ENCODE assay signal across 26 cellular contexts in genomic region chr21:45511007-45511406, GRCh38. TPM values are rescaled to one million over a fixed set of nuclear protein-coding genes. Genes with fewer than 3 reads are reported as not detected.
DNase-seq lines count a peak whose midpoint lies in the region; ATAC-seq and TF ChIP-seq lines count a peak whose summit lies in the region.
"Had no signal": no experiment of that assay in that cellular context is flagged by ENCODE, and none has a peak within 500 bp of the region (broad histone marks: within the 10 kb centered on the region; RNA-seq: fewer than 3 reads in every experiment).

No MANE protein-coding gene starts in this region.

- H3K27ac Mint-ChIP-seq in activated CD4-positive, alpha-beta T cell treated with anti-CD3 and anti-CD28 coated beads, Interleukin-2, amount 10 ng/mL, durations not matched to agents 7 days and 5 days, result peak overlapping the region; percentile 62
- no peak overlapping the region for H3K27ac Mint-ChIP-seq in activated CD4-positive, alpha-beta T cell treated with anti-CD3 and anti-CD28 coated beads, Interleukin-2, amount 10 ng/mL, durations not matched to agents 24 days and 14 days
- H3K27ac Mint-ChIP-seq: CD8-positive, alpha-beta memory T cell; stimulated activated effector memory CD8-positive, alpha-beta T cell treated with anti-CD3 and anti-CD28 coated beads, Interleukin-12 subunit alpha, Interleukin-12 subunit beta, amount 100 ng/mL, for 72 hours had no signal

- peaks cover 5% of the 10 kb centered on the region for H3K36me3 Mint-ChIP-seq in activated CD4-positive, alpha-beta T cell treated with anti-CD3 and anti-CD28 coated beads, Interleukin-2, amount 10 ng/mL, durations not matched to agents 7 days and 5 days (ENCODE audit: low read depth)
- H3K36me3 Mint-ChIP-seq in activated CD4-positive, alpha-beta T cell treated with anti-CD3 and anti-CD28 coated beads, Interleukin-2, amount 10 ng/mL, durations not matched to agents 24 days and 14 days (ENCODE audit: low read depth), result peaks cover 9% of the 10 kb centered on the region
- H3K36me3 Mint-ChIP-seq: naive thymus-derived CD8-positive, alpha-beta T cell had no signal

- intact Hi-C loops in activated CD4-positive, alpha-beta T cell treated with anti-CD3 and anti-CD28 coated beads, Interleukin-2, amount 10 ng/mL, durations not matched to agents 24 days and 14 days (cut with micrococcal nuclease), result no loop called here
- intact Hi-C loops in heart left ventricle (cut with DNase I) (no loop called here), mucosa of descending colon (cut with DNase I, micrococcal nuclease) (no loop called here), aorta (cut with DNase I) (no loop called here), PC-3 (cut with micrococcal nuclease) (no loop called here)

- H3K4me3 ChIP-seq in heart left ventricle (no peak overlapping the region), mucosa of descending colon (no peak overlapping the region), aorta (ENCODE audit: low read length in 2 of 2) (no peak overlapping the region), PC-3 (ENCODE audit: low read length) (no peak overlapping the region)
- H3K4me3 ChIP-seq: body of pancreas, esophagus squamous epithelium, gastroesophageal sphincter, PC-9, SJSA1 had no signal

- no peaks in the 10 kb centered on the region for H3F3A ChIP-seq in PC-3 (ENCODE audit: low read length, unreplicated experiment)

- H3K4me2 ChIP-seq in PC-3 (ENCODE audit: low read length), result no peak overlapping the region
- H3K4me2 ChIP-seq: PC-9 had no signal

- no peak overlapping the region for H3K9ac ChIP-seq in PC-3 (ENCODE audit: low read length)
- H3K9ac ChIP-seq: parathyroid adenoma had no signal

- H4K20me1 ChIP-seq in PC-3 (ENCODE audit: low read length), result no peaks in the 10 kb centered on the region

- ATAC-seq in heart left ventricle (no peak), mucosa of descending colon (no peak), aorta (ENCODE audit: low FRiP score) (no peak), PC-3 (no peak)
- ATAC-seq: body of pancreas; gastroesophageal sphincter; naive thymus-derived CD8-positive, alpha-beta T cell; stimulated activated effector memory CD8-positive, alpha-beta T cell treated with anti-CD3 and anti-CD28 coated beads, Interleukin-12 subunit alpha, Interleukin-12 subunit beta, amount 100 ng/mL, for 72 hours had no signal

- no peaks in the 10 kb centered on the region for H3K9me3 ChIP-seq in heart left ventricle
- H3K9me3 ChIP-seq in mucosa of descending colon, result no peaks in the 10 kb centered on the region
- no peaks in the 10 kb centered on the region for H3K9me3 ChIP-seq in aorta (ENCODE audit: control insufficient read depth, low read length)
- H3K9me3 ChIP-seq in PC-3 (ENCODE audit: low read length), result no peaks in the 10 kb centered on the region
- H3K9me3 ChIP-seq: body of pancreas, esophagus squamous epithelium, gastroesophageal sphincter, SJSA1 had no signal

- no peak overlapping the region for H3K4me3 Mint-ChIP-seq in activated CD4-positive, alpha-beta T cell treated with anti-CD3 and anti-CD28 coated beads, Interleukin-2, amount 10 ng/mL, durations not matched to agents 7 days and 5 days
- no peak overlapping the region for H3K4me3 Mint-ChIP-seq in activated CD4-positive, alpha-beta T cell treated with anti-CD3 and anti-CD28 coated beads, Interleukin-2, amount 10 ng/mL, durations not matched to agents 24 days and 14 days
- H3K4me3 Mint-ChIP-seq: CD8-positive, alpha-beta memory T cell; naive thymus-derived CD8-positive, alpha-beta T cell; stimulated activated effector memory CD8-positive, alpha-beta T cell treated with anti-CD3 and anti-CD28 coated beads, Interleukin-12 subunit alpha, Interleukin-12 subunit beta, amount 100 ng/mL, for 72 hours had no signal

- POLR2A ChIA-PET in activated CD4-positive, alpha-beta T cell treated with anti-CD3 and anti-CD28 coated beads, Interleukin-2, amount 10 ng/mL, durations not matched to agents 7 days and 5 days (lab: Charles Lee), result no interaction called here
- POLR2A ChIA-PET in PC-3 (lab: Charles Lee; ENCODE audit: unreplicated experiment), result no interaction called here

- H3K27me3 ChIP-seq in heart left ventricle (no peaks in the 10 kb centered on the region), aorta (ENCODE audit: control insufficient read depth in 1 of 2, insufficient read depth in 2 of 2, low read length in 1 of 2) (no peaks in the 10 kb centered on the region), PC-3 (ENCODE audit: low read length) (no peaks in the 10 kb centered on the region)
- H3K27me3 ChIP-seq: body of pancreas, esophagus squamous epithelium, gastroesophageal sphincter, SJSA1 had no signal

- H3K27ac ChIP-seq in heart left ventricle, result no peak overlapping the region
- H3K27ac ChIP-seq in aorta (ENCODE audit: low read depth in 1 of 2, low read length in 2 of 2), result no peak overlapping the region
- H3K27ac ChIP-seq in PC-3 (ENCODE audit: low read length), result no peak overlapping the region
- H3K27ac ChIP-seq: body of pancreas, esophagus squamous epithelium, gastroesophageal sphincter, parathyroid adenoma, PC-9, SJSA1 had no signal

- DNase-seq in activated CD4-positive, alpha-beta T cell treated with anti-CD3 and anti-CD28 coated beads, Interleukin-2, amount 10 ng/mL, durations not matched to agents 7 days and 5 days, result no peak
- DNase-seq in activated CD4-positive, alpha-beta T cell treated with anti-CD3 and anti-CD28 coated beads, Interleukin-2, amount 10 ng/mL, durations not matched to agents 24 days and 14 days, result no peak
- DNase-seq in heart left ventricle, result peak in 3 of 5 donors; percentile 14 to 53 (median 19)
- DNase-seq in mucosa of descending colon, result peak in 2 of 3 donors; percentile 18 to 31
- peak; percentile 27 to 68 for DNase-seq in aorta
- no peak for DNase-seq in PC-3
- no peak for DNase-seq in NCI-H146 treated with DMSO at 0.1 percent for 48 hours (lab: John Stamatoyannopoulos, UW; ENCODE audit: unreplicated experiment)
- DNase-seq in NCI-H510A (lab: John Stamatoyannopoulos, UW), result no peak
- DNase-seq: 8988T; activated CD8-positive, alpha-beta memory T cell treated with anti-CD3 and anti-CD28 coated beads, Interleukin-2, amount 50 U/mL, for 4 hours; activated effector memory CD4-positive, alpha-beta T cell treated with anti-CD3 and anti-CD28 coated beads, Interleukin-2, amount 50 U/mL, for 16 hours; AML-193; body of pancreas; DMS53; effector memory CD4-positive, alpha-beta T cell; esophagus squamous epithelium; mesendoderm; NCI-H345; PC-9; stimulated activated CD4-positive, alpha-beta T cell treated with anti-CD3 and anti-CD28 coated beads, Interleukin-1b, Interleukin-23, amount 100 ng/mL, for 48 hours had no signal

- CTCF ChIA-PET in activated CD4-positive, alpha-beta T cell treated with anti-CD3 and anti-CD28 coated beads, Interleukin-2, amount 10 ng/mL, durations not matched to agents 7 days and 5 days (lab: Charles Lee), result interaction anchor here (0.6 kb wide), 1 partner anchor 249 kb away, joined by 3 read pairs; no protein-coding TSS in a partner anchor
- CTCF ChIA-PET in PC-3 (lab: Charles Lee), result no interaction called here

- H3K4me1 Mint-ChIP-seq in activated CD4-positive, alpha-beta T cell treated with anti-CD3 and anti-CD28 coated beads, Interleukin-2, amount 10 ng/mL, durations not matched to agents 7 days and 5 days, result peaks cover 4% of the 10 kb centered on the region
- H3K4me1 Mint-ChIP-seq in activated CD4-positive, alpha-beta T cell treated with anti-CD3 and anti-CD28 coated beads, Interleukin-2, amount 10 ng/mL, durations not matched to agents 24 days and 14 days, result peaks cover 6% of the 10 kb centered on the region

- BruUV-seq in PC-3 (replicated peaks; lab: Mats Ljungman, UMichigan), result no TSS peak

- H3K4me1 ChIP-seq in heart left ventricle, result no peaks in the 10 kb centered on the region
- peaks cover 14% of the 10 kb centered on the region for H3K4me1 ChIP-seq in mucosa of descending colon (ENCODE audit: low read depth)
- H3K4me1 ChIP-seq in aorta (ENCODE audit: control insufficient read depth in 1 of 2, insufficient read depth in 2 of 2, low read length in 2 of 2), result no peaks in the 10 kb centered on the region
- peaks cover 34% of the 10 kb centered on the region for H3K4me1 ChIP-seq in PC-3 (ENCODE audit: insufficient read depth, low read length)
- H3K4me1 ChIP-seq: gastroesophageal sphincter, parathyroid adenoma, SJSA1 had no signal

- TF ChIP-seq POLR2A in heart left ventricle (IDR thresholded peaks at IDR 0.05), result no peak

- H3K9me2 ChIP-seq in PC-3 (replicated peaks; ENCODE audit: low read length), result no peaks in the 10 kb centered on the region

- TF ChIP-seq CTCF in heart left ventricle (IDR thresholded peaks at IDR 0.05), result no peak
- TF ChIP-seq CTCF in mucosa of descending colon (IDR thresholded peaks at IDR 0.05), result no peak
- no peak for TF ChIP-seq CTCF in PC-3 (conservative IDR thresholded peaks at IDR 0.05; ENCODE audit: low read depth, low read length)

- H3K36me3 ChIP-seq in heart left ventricle (peaks cover 0 to 40% (median 12%) of the 10 kb centered on the region in 9 donors), mucosa of descending colon (ENCODE audit: low read depth) (no peaks in the 10 kb centered on the region), aorta (ENCODE audit: control insufficient read depth in 1 of 2, insufficient read depth in 2 of 2, low read length in 1 of 2) (peaks cover 0 to 4% of the 10 kb centered on the region in 2 donors), PC-3 (ENCODE audit: low read depth, low read length) (peaks cover 5% of the 10 kb centered on the region; the same call in 1 of the 2 replicates)

- 84 to 89% (median 88%) methylated on average over 7 to 12 of the region's 12 CpGs for WGBS in heart left ventricle, 4 donors
- 85% methylated on average over 12 of the region's 12 CpGs for WGBS in aorta, 2 donors

- no peaks in the 10 kb centered on the region for H3K79me2 ChIP-seq in PC-3 (ENCODE audit: low read length)
- H3K79me2 ChIP-seq: parathyroid adenoma had no signal

- H3K27me3 Mint-ChIP-seq in activated CD4-positive, alpha-beta T cell treated with anti-CD3 and anti-CD28 coated beads, Interleukin-2, amount 10 ng/mL, durations not matched to agents 7 days and 5 days, result no peaks in the 10 kb centered on the region
- no peaks in the 10 kb centered on the region for H3K27me3 Mint-ChIP-seq in activated CD4-positive, alpha-beta T cell treated with anti-CD3 and anti-CD28 coated beads, Interleukin-2, amount 10 ng/mL, durations not matched to agents 24 days and 14 days
- H3K27me3 Mint-ChIP-seq: CD8-positive, alpha-beta memory T cell; naive thymus-derived CD8-positive, alpha-beta T cell had no signal

- no peak overlapping the region for H2AFZ ChIP-seq in PC-3 (ENCODE audit: low read length)
- H2AFZ ChIP-seq: parathyroid adenoma, PC-9 had no signal

- H3K9me3 Mint-ChIP-seq in activated CD4-positive, alpha-beta T cell treated with anti-CD3 and anti-CD28 coated beads, Interleukin-2, amount 10 ng/mL, durations not matched to agents 7 days and 5 days, result no peaks in the 10 kb centered on the region
- no peaks in the 10 kb centered on the region for H3K9me3 Mint-ChIP-seq in activated CD4-positive, alpha-beta T cell treated with anti-CD3 and anti-CD28 coated beads, Interleukin-2, amount 10 ng/mL, durations not matched to agents 24 days and 14 days
- H3K9me3 Mint-ChIP-seq: CD8-positive, alpha-beta memory T cell; naive thymus-derived CD8-positive, alpha-beta T cell; stimulated activated effector memory CD8-positive, alpha-beta T cell treated with anti-CD3 and anti-CD28 coated beads, Interleukin-12 subunit alpha, Interleukin-12 subunit beta, amount 100 ng/mL, for 72 hours had no signal

RNA-seq across cellular contexts. Expression of gene SLC19A1, which starts 31.2 kb away (rescaled TPM):
- 10 to 100 TPM; 43.8 to 46.8 TPM for total RNA-seq in activated CD4-positive, alpha-beta T cell treated with anti-CD3 and anti-CD28 coated beads, Interleukin-2, amount 10 ng/mL, durations not matched to agents 7 days and 5 days
- total RNA-seq in activated CD4-positive, alpha-beta T cell treated with anti-CD3 and anti-CD28 coated beads, Interleukin-2, amount 10 ng/mL, durations not matched to agents 24 days and 14 days, result 100 and 102 TPM in 2 replicates
- total RNA-seq in heart left ventricle, result 1 to 10 TPM; 2.4 to 7.0 (median 3.0) TPM
- 1 to 10 TPM; 3.5 to 4.3 TPM for polyA plus RNA-seq in heart left ventricle
- 10 to 100 TPM; 12.6 to 22.8 (median 12.7) TPM for total RNA-seq in mucosa of descending colon
- total RNA-seq in aorta, result 1 to 10 TPM; 6.2 to 8.4 TPM
- 10 to 100 TPM in 1 of 2 donors, 1 to 10 TPM in 1; 4.5 to 32.5 TPM for polyA plus RNA-seq in aorta
- total RNA-seq in PC-3 (2014; rRNA removed), result 54.2 and 66.6 TPM in 2 replicates

Comparison
In these comparisons a context has a peak if more than half of its experiments do, and no peak if none do; other contexts are left out.
1. DNase-seq: peak in heart left ventricle (3 of 5), mucosa of descending colon (2 of 3) and aorta (2 of 2); none in activated CD4-positive, alpha-beta T cell treated with anti-CD3 and anti-CD28 coated beads, Interleukin-2, amount 10 ng/mL, durations not matched to agents 7 days and 5 days (single experiment), activated CD4-positive, alpha-beta T cell treated with anti-CD3 and anti-CD28 coated beads, Interleukin-2, amount 10 ng/mL, durations not matched to agents 24 days and 14 days (single experiment), PC-3 (single experiment), NCI-H146 treated with DMSO at 0.1 percent for 48 hours (single experiment) and NCI-H510A (single experiment).